1 cellular context compared by ENCODE assay signal in the genomic region with DNA sequence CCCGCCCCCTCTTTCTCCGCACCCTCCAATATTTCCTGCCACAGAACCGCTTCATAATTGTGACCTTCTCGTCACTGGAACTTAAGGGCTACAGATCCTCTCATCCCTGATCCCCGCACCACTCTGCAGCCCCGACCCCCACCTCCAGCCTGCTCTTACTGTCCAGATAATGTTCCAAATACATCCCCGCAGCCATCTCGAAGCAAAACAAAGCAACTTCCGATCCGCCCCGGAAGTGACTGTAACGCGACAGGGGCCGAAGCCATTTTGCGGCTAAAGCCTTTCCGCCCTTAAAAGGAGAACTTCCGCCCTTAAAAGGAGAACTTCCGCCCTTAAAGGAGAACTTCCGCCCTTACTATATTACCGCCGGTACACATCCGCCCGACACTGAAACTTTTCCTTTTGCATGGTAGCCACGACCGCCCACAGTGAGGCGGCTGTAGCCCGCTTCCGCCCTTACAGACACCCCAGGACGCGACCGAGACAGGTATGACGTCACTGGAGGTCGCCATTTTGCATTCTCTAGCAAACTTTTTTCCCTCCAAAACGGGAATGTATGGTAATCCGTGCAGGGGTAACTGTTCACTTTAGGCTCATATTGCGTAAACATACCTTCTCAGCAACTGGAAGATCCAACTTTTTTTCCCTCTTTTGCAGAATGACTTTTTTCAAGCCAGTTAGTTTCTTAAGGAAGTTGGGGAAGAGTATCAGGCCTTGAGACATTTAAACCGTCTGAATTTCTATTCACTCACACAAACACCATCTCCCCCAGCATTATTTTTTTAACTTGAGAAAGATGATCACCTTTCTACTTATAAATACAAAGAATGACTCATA.
TF ChIP-seq lines count a peak whose summit lies in the region.

Gene ING4, minus strand, starts transcription at position 214 of the 837 bp plus-strand sequence. Its CDS starts 18 bp downstream, at position 196.

TF ChIP-seq in H1, 55 proteins besides CTCF, POLR2A, EP300 and RAD21 (continued from another document):
- peak; percentile 99 for TF ChIP-seq CREB1 (IDR thresholded peaks at IDR 0.05)
- TF ChIP-seq JUN (IDR thresholded peaks at IDR 0.05; ENCODE audit: low read depth, low read length): peak; percentile 69; the same call in 1 of the 2 replicates
- TF ChIP-seq POLR2AphosphoS5 (IDR thresholded peaks at IDR 0.05; ENCODE audit: low read depth, low read length): peak; percentile 48; the same call in 1 of the 2 replicates
- no peak for TF ChIP-seq MAFK (IDR thresholded peaks at IDR 0.05; ENCODE audit: low read depth, low read length)
- peak; percentile 63 for TF ChIP-seq TAF7 (optimal IDR thresholded peaks at IDR 0.05; ENCODE audit: borderline replicate concordance, low read depth, low read length)
- peak; percentile 94; the same call in 1 of the 2 replicates for TF ChIP-seq GTF2F1 (IDR thresholded peaks at IDR 0.05; ENCODE audit: borderline replicate concordance, low read depth, low read length)
- peak; percentile 75 for TF ChIP-seq PHF8 (conservative IDR thresholded peaks at IDR 0.05; ENCODE audit: low read depth, low read length)
- TF ChIP-seq, protein P1, sequence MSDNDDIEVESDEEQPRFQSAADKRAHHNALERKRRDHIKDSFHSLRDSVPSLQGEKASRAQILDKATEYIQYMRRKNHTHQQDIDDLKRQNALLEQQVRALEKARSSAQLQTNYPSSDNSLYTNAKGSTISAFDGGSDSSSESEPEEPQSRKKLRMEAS (IDR thresholded peaks at IDR 0.05): peak; percentile 71
- no peak for TF ChIP-seq EZH2 (IDR thresholded peaks at IDR 0.05; ENCODE audit: low read depth, low read length, severe bottlenecking)
- no peak for TF ChIP-seq HDAC2 (IDR thresholded peaks at IDR 0.05; ENCODE audit: borderline replicate concordance in 1 of 2, low read depth in 2 of 2, low read length in 2 of 2)
- TF ChIP-seq RNF2 (IDR thresholded peaks at IDR 0.05; ENCODE audit: borderline replicate concordance, low read depth, low read length, missing control alignments, poor library complexity, severe bottlenecking): no peak
- no peak for TF ChIP-seq POU5F1 (IDR thresholded peaks at IDR 0.05; ENCODE audit: low read depth, low read length)
- TF ChIP-seq BRCA1 (IDR thresholded peaks at IDR 0.05; ENCODE audit: low read depth, low read length): no peak
- peak; percentile 94 for TF ChIP-seq SRF (IDR thresholded peaks at IDR 0.05; ENCODE audit: low read depth, low read length)
- TF ChIP-seq CHD7 (IDR thresholded peaks at IDR 0.05; ENCODE audit: insufficient replicate concordance, low read length): no peak
- no peak for TF ChIP-seq FOSL1 (IDR thresholded peaks at IDR 0.05; ENCODE audit: insufficient read depth, low read depth, low read length)
- TF ChIP-seq RFX5 (IDR thresholded peaks at IDR 0.05; ENCODE audit: borderline replicate concordance, low read depth, low read length): no peak; the same call in 1 of the 2 replicates
- no peak for TF ChIP-seq USF2 (IDR thresholded peaks at IDR 0.05; ENCODE audit: low read length)
- peak; percentile 37; the same call in 1 of the 2 replicates for TF ChIP-seq CHD2 (IDR thresholded peaks at IDR 0.05; ENCODE audit: low read length)
- no peak for TF ChIP-seq RXRA (IDR thresholded peaks at IDR 0.05; ENCODE audit: insufficient read depth, low read depth, low read length)
- peak; percentile 96 for TF ChIP-seq JUND (IDR thresholded peaks at IDR 0.05; ENCODE audit: low read length)
- TF ChIP-seq TCF12 (IDR thresholded peaks at IDR 0.05; ENCODE audit: low read depth, low read length): no peak
- peak; percentile 63 for TF ChIP-seq SIX5 (IDR thresholded peaks at IDR 0.05; ENCODE audit: low read depth, low read length)
- TF ChIP-seq SP1 (IDR thresholded peaks at IDR 0.05; ENCODE audit: low read depth, low read length): no peak; the same call in 1 of the 2 replicates
- TF ChIP-seq, protein P2, sequence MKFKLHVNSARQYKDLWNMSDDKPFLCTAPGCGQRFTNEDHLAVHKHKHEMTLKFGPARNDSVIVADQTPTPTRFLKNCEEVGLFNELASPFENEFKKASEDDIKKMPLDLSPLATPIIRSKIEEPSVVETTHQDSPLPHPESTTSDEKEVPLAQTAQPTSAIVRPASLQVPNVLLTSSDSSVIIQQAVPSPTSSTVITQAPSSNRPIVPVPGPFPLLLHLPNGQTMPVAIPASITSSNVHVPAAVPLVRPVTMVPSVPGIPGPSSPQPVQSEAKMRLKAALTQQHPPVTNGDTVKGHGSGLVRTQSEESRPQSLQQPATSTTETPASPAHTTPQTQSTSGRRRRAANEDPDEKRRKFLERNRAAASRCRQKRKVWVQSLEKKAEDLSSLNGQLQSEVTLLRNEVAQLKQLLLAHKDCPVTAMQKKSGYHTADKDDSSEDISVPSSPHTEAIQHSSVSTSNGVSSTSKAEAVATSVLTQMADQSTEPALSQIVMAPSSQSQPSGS (IDR thresholded peaks at IDR 0.05; ENCODE audit: low read length): peak; percentile 96
- peak; percentile 96 for TF ChIP-seq SIRT6 (IDR thresholded peaks at IDR 0.05; ENCODE audit: low read length)
- TF ChIP-seq YY1 (IDR thresholded peaks at IDR 0.05; ENCODE audit: low read depth, low read length): peak; percentile 98
- TF ChIP-seq KDM4A (IDR thresholded peaks at IDR 0.05; ENCODE audit: low read depth, low read length, severe bottlenecking): peak; percentile 80
- peak; percentile 67 for TF ChIP-seq ASH2L (IDR thresholded peaks at IDR 0.05; ENCODE audit: low read length)
- no peak for TF ChIP-seq SUZ12 (IDR thresholded peaks at IDR 0.05; ENCODE audit: low read length)
- no peak; the same call in none of the 2 replicates for TF ChIP-seq TBP (IDR thresholded peaks at IDR 0.05; ENCODE audit: low read depth, low read length)
- TF ChIP-seq TAF1 (IDR thresholded peaks at IDR 0.05; ENCODE audit: low read depth, low read length): peak; percentile 68; the same call in 1 of the 2 replicates
- no peak for TF ChIP-seq CBX5 (IDR thresholded peaks at IDR 0.05; ENCODE audit: low read depth, low read length)
- no peak for TF ChIP-seq BACH1 (IDR thresholded peaks at IDR 0.05; ENCODE audit: low read length)
- TF ChIP-seq NRF1 (IDR thresholded peaks at IDR 0.05; ENCODE audit: low read depth, low read length): no peak
- TF ChIP-seq ZNF274 (IDR thresholded peaks at IDR 0.05; ENCODE audit: borderline replicate concordance, extremely low read depth, low read length): no peak
- TF ChIP-seq HDAC6 (IDR thresholded peaks at IDR 0.05; ENCODE audit: low read depth, low read length): no peak
- TF ChIP-seq NANOG (IDR thresholded peaks at IDR 0.05; ENCODE audit: insufficient read depth, low read depth, low read length, poor library complexity, severe bottlenecking): no peak
- TF ChIP-seq SP2 (IDR thresholded peaks at IDR 0.05; ENCODE audit: low read length): no peak
- peak; percentile 78; the same call in 1 of the 2 replicates for TF ChIP-seq SP4 (IDR thresholded peaks at IDR 0.05; ENCODE audit: low read length)
- no peak for TF ChIP-seq RBBP5 (IDR thresholded peaks at IDR 0.05; ENCODE audit: borderline replicate concordance, low read depth, low read length)
- TF ChIP-seq CEBPB (IDR thresholded peaks at IDR 0.05; ENCODE audit: low read depth, low read length): peak; percentile 67
- no peak for TF ChIP-seq SAP30 (IDR thresholded peaks at IDR 0.05; ENCODE audit: insufficient read depth, insufficient replicate concordance, low read length)
- peak; percentile 99 for TF ChIP-seq EGR1 (IDR thresholded peaks at IDR 0.05; ENCODE audit: borderline replicate concordance, low read depth, low read length)
- no peak for TF ChIP-seq BCL11A (IDR thresholded peaks at IDR 0.05; ENCODE audit: low read depth in 2 of 2, low read length in 2 of 2)
- peak in 1 of 2 experiments; percentile 67; a peak in 2 of 4 replicates for TF ChIP-seq SIN3A (conservative IDR thresholded peaks at IDR 0.05 in 1 of 2, IDR thresholded peaks at IDR 0.05 in 1 of 2; ENCODE audit: low read depth in 1 of 2, low read length in 2 of 2)
- peak; percentile 93 for TF ChIP-seq GABPA (IDR thresholded peaks at IDR 0.05; ENCODE audit: borderline replicate concordance, insufficient read depth, low read length)
TF ChIP-seq in H1: peak in this region for 26.
